Comparison of ENCODE assay signal across 8 cellular contexts in the genomic region with DNA sequence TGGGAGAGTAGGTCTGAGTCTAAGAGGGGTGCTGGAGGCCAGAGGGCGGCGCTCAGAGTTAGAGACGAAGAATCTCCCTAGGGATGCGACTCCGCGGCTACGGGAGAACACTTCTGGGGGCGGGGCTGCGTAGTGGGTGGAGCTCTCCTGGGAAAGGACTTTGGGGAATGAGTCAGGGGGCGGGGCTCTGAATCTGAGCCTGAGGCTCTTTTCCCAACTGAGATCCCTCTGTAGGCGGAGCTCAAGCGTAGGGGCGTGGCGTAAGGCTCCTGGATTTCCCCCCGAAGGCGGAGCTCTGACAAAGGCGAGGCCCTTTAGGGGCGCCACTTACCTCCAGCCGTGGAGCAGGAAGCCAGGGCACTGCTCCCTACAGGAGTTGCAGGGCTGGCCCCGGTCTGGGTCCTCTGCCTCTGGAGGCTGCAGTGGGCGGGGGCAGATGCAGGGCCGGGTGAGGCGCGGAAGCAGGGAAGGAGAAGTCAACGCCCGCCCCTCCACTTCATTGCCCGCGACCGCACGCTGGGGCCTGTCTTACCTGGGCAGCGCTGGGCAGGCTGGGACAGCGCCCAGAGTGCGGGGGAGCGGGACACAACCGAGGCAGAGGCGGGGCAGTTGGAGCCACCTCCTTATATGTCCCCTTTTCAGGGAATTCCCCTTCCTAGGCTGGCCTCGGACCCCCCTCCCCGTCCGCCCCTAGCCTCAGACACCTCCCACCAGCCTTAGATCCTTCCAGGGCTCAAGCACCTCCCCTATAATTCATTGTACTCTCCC. TPM values are rescaled to one million over a fixed set of nuclear protein-coding genes. Genes with fewer than 3 reads are reported as not detected.
DNase-seq lines count a peak whose midpoint lies in the region; ATAC-seq and TF ChIP-seq lines count a peak whose summit lies in the region.

No MANE protein-coding gene starts in this region.

- no peaks in the 10 kb centered on the region for H3K27me3 ChIP-seq in heart left ventricle
- H3K27me3 ChIP-seq in prostate gland (replicated peaks; ENCODE audit: insufficient read depth), result no peaks in the 10 kb centered on the region

- CTCF ChIA-PET in HEK293T (lab: Yijun Ruan, JAX), result interaction anchor here (1.0 kb wide), 1 partner anchor 8 kb away, joined by 3 read pairs; no protein-coding TSS in a partner anchor

- H3K27ac ChIP-seq in heart left ventricle (peak overlapping the region; percentile 40 to 84 (median 69)), prostate gland (peak overlapping the region; percentile 74 to 80)

- TF ChIP-seq POLR2A in heart left ventricle (IDR thresholded peaks at IDR 0.05), result peak in 1 of 2 donors; percentile 65
- TF ChIP-seq POLR2A in prostate gland (IDR thresholded peaks at IDR 0.05), result peak; percentile 80

- DNase-seq in Daoy (ENCODE audit: low read depth) (peak; percentile 91), HEK293T (ENCODE audit: extremely low spot score) (peak; percentile 81), NCI-H446 treated with DMSO at 0.1 percent for 48 hours (lab: John Stamatoyannopoulos, UW) (peak; percentile 74), amniotic epithelial cell (ENCODE audit: low read depth) (peak; percentile 86), heart left ventricle (peak; percentile 88 to 95 (median 91)), prostate gland (ENCODE audit: low spot score) (peak; percentile 90)

- H3K4me3 ChIP-seq in heart left ventricle (peak overlapping the region in 10 of 12 donors; percentile 40 to 84 (median 60)), prostate gland (peak overlapping the region; percentile 30 to 41)

- peaks cover 0 to 29% (median 7%) of the 10 kb centered on the region in 9 donors for H3K36me3 ChIP-seq in heart left ventricle
- H3K36me3 ChIP-seq in prostate gland, result no peaks in the 10 kb centered on the region

- H3K9me3 ChIP-seq in heart left ventricle (no peaks in the 10 kb centered on the region), prostate gland (no peaks in the 10 kb centered on the region)

- H3K4me1 ChIP-seq in heart left ventricle (peaks cover 0 to 19% (median 3%) of the 10 kb centered on the region in 12 donors), prostate gland (replicated peaks) (no peaks in the 10 kb centered on the region)

- ATAC-seq in heart left ventricle (peak; percentile 81 to 92 (median 84)), HG03039 (IDR thresholded peaks at IDR 0.05; ENCODE audit: unreplicated experiment) (no peak), GM18519 (IDR thresholded peaks at IDR 0.05; ENCODE audit: low FRiP score, unreplicated experiment) (no peak)

- intact Hi-C loops in heart left ventricle (cut with DNase I) (no loop called here), prostate gland (cut with DNase I) (no loop called here)

- WGBS in heart left ventricle, 4 donors, result 5 to 54% (median 26%) methylated on average over 29 to 39 of the region's 39 CpGs
- under 1% methylated on average over 30 of the region's 39 CpGs for WGBS in prostate gland

- POLR2A ChIA-PET in HEK293T (lab: Yijun Ruan, JAX), result interaction anchor here (1.0 to 1.7 kb wide), 4 partner anchors 12 to 84 kb away, joined by 3 to 11 read pairs (median 4); no protein-coding TSS in a partner anchor

- TF ChIP-seq CTCF in heart left ventricle (IDR thresholded peaks at IDR 0.05), result peak in 2 of 12 donors; percentile 16 to 19
- TF ChIP-seq CTCF in prostate gland (IDR thresholded peaks at IDR 0.05), result peak in 2 of 4 experiments; percentile 4 to 26

TF ChIP-seq in HEK293T, 16 proteins besides CTCF, POLR2A, EP300 and RAD21:
- TF ChIP-seq ARNT (IDR thresholded peaks at IDR 0.05), result no peak
- TF ChIP-seq SUZ12 (IDR thresholded peaks at IDR 0.05), result no peak
- TF ChIP-seq L3MBTL2 (conservative IDR thresholded peaks at IDR 0.05), result no peak
- no peak for TF ChIP-seq FOXK2 (IDR thresholded peaks at IDR 0.05)
- no peak for TF ChIP-seq FOXA1 (IDR thresholded peaks at IDR 0.05)
- TF ChIP-seq BHLHE40 (IDR thresholded peaks at IDR 0.05; ENCODE audit: borderline replicate concordance), result no peak
- TF ChIP-seq FOXM1 (IDR thresholded peaks at IDR 0.05; ENCODE audit: borderline replicate concordance), result no peak
- no peak for TF ChIP-seq NFRKB (IDR thresholded peaks at IDR 0.05)
- no peak for TF ChIP-seq TARDBP (IDR thresholded peaks at IDR 0.05)
- no peak for TF ChIP-seq HDGF (IDR thresholded peaks at IDR 0.05; ENCODE audit: borderline replicate concordance)
- no peak for TF ChIP-seq ZNF384 (IDR thresholded peaks at IDR 0.05)
- TF ChIP-seq LEF1 (IDR thresholded peaks at IDR 0.05; ENCODE audit: borderline replicate concordance), result no peak

RNA-seq across cellular contexts. Expression of a gene that starts 1.7 kb away (rescaled TPM):
- total RNA-seq in Daoy (2014; rRNA removed; shearing (Covaris generic)), result 5.6 and 12.4 TPM in 2 replicates
- total RNA-seq in heart left ventricle (10 to 100 TPM in 2 of 9 donors, 1 to 10 TPM in 7; 6.6 to 12.7 (median 9.3) TPM), prostate gland (10 to 100 TPM; 17.4 to 20.5 TPM)
- 10 to 100 TPM in 1 of 2 donors, 1 to 10 TPM in 1; 6.5 to 13.2 TPM for polyA plus RNA-seq in heart left ventricle

RNA-seq across cellular contexts. Expression of a gene that starts 12.8 kb away (rescaled TPM):
- total RNA-seq in Daoy (2014; rRNA removed; shearing (Covaris generic)), result 28.6 and 34.3 TPM in 2 replicates
- total RNA-seq in heart left ventricle (100 to 1,000 TPM in 3 of 9 donors, 10 to 100 TPM in 6; 22.4 to 155 (median 50.4) TPM), prostate gland (10 to 100 TPM; 24.3 to 34.7 TPM)
- polyA plus RNA-seq in heart left ventricle, result 100 to 1,000 TPM in 1 of 2 donors, 10 to 100 TPM in 1; 63.0 to 373 TPM

RNA-seq across cellular contexts. Expression of a gene that starts 15.5 kb away (rescaled TPM):
- total RNA-seq in Daoy (2014; rRNA removed; shearing (Covaris generic)), result 7.5 and 7.6 TPM in 2 replicates
- total RNA-seq in heart left ventricle, result 1 to 10 TPM in 6 of 9 donors, under 1 TPM in 3; 0.49 to 2.7 (median 1.1) TPM
- 1 to 10 TPM; 1.3 to 3.7 TPM for polyA plus RNA-seq in heart left ventricle
- 1 to 10 TPM in 1 of 2 donors, under 1 TPM in 1; 0.55 to 5.2 TPM for total RNA-seq in prostate gland

RNA-seq across cellular contexts. Expression of a gene that starts 21.9 kb away (rescaled TPM):
- 0.12 and 2.5 TPM in 2 replicates for total RNA-seq in Daoy (2014; rRNA removed; shearing (Covaris generic))
- total RNA-seq in heart left ventricle, result 1 to 10 TPM; 2.6 to 7.1 (median 3.3) TPM
- 1 to 10 TPM; 2.9 to 6.7 TPM for polyA plus RNA-seq in heart left ventricle
- total RNA-seq in prostate gland, result 10 to 100 TPM; 16.0 to 16.6 TPM

RNA-seq across cellular contexts. Expression of a gene that starts 48.7 kb away (rescaled TPM):
- total RNA-seq in Daoy (2014; rRNA removed; shearing (Covaris generic)), result not detected in 2 replicates
- total RNA-seq in heart left ventricle (under 1 TPM in 6 of 9 donors, not detected in 3; 0.06 to 0.37 (median 0.09) TPM), prostate gland (under 1 TPM in 1 of 2 donors, not detected in 1; 0.17 TPM)
- under 1 TPM; 0.04 TPM for polyA plus RNA-seq in heart left ventricle

Comparison
In these comparisons a context has a peak if more than half of its experiments do, and no peak if none do; other contexts are left out.
1. ATAC-seq: peak in heart left ventricle (4 of 4); none in HG03039 (single experiment) and GM18519 (single experiment).
2. Peak in every context shown above with its lines, with median percentiles within 50 percentile points of each other: DNase-seq.